12 cellular contexts compared by ENCODE assay signal in genomic region chr15:51758645-51759044, GRCh38. TPM values are rescaled to one million over a fixed set of nuclear protein-coding genes. Genes with fewer than 3 reads are reported as not detected.
DNase-seq lines count a peak whose midpoint lies in the region; ATAC-seq, FAIRE-seq and TF ChIP-seq lines count a peak whose summit lies in the region.
"Had no signal": no experiment of that assay in that cellular context is flagged by ENCODE, and none has a peak within 500 bp of the region (broad histone marks: within the 10 kb centered on the region; RNA-seq: fewer than 3 reads in every experiment).

No MANE protein-coding gene starts in this region.

- H3K9me3 Mint-ChIP-seq in nephron: no peaks in the 10 kb centered on the region
- no peaks in the 10 kb centered on the region for H3K9me3 Mint-ChIP-seq in activated naive CD4-positive, alpha-beta T cell treated with anti-CD3 and anti-CD28 coated beads, Interleukin-2, amount 50 U/mL, for 72 hours
- H3K9me3 Mint-ChIP-seq: CD8-positive, alpha-beta T cell had no signal

- H3K36me3 ChIP-seq in BE2C (no peaks in the 10 kb centered on the region; the same call in 1 of the 2 replicates), kidney (ENCODE audit: control insufficient read depth in 1 of 2, insufficient read depth in 2 of 2, low read length in 2 of 2) (no peaks in the 10 kb centered on the region)

- H3K4me3 ChIP-seq in BE2C (ENCODE audit: low read depth, low read length): peak overlapping the region; percentile 34
- H3K4me3 ChIP-seq in epithelial cell of esophagus (ENCODE audit: low read length): no peak overlapping the region
- no peak overlapping the region for H3K4me3 ChIP-seq in kidney (ENCODE audit: low read length in 2 of 2)

- peaks cover 34% of the 10 kb centered on the region for H3K27me3 Mint-ChIP-seq in nephron (ENCODE audit: low read depth)
- H3K27me3 Mint-ChIP-seq: activated CD4-positive, alpha-beta T cell treated with anti-CD3 and anti-CD28 coated beads for 36 hours had no signal

- DNase-seq in BE2C (peak; percentile 90), NCI-H446 (lab: John Stamatoyannopoulos, UW) (peak; percentile 78 to 88), epithelial cell of esophagus (ENCODE audit: low read depth) (peak; percentile 49), kidney (no peak)
- no peak for DNase-seq in activated naive CD4-positive, alpha-beta T cell treated with anti-CD3 and anti-CD28 coated beads, Interleukin-2, amount 50 U/mL, for 72 hours (ENCODE audit: low spot score in 2 of 2)
- DNase-seq: activated CD4-positive, alpha-beta T cell treated with anti-CD3 and anti-CD28 coated beads for 36 hours; CD8-positive, alpha-beta T cell had no signal

- no peak for ATAC-seq in HG02588 (IDR thresholded peaks at IDR 0.05; ENCODE audit: unreplicated experiment)
- no peak for ATAC-seq in HG03354 (IDR thresholded peaks at IDR 0.05; ENCODE audit: poor library complexity, severe bottlenecking, unreplicated experiment)
- no peak for ATAC-seq in activated naive CD4-positive, alpha-beta T cell treated with anti-CD3 and anti-CD28 coated beads, Interleukin-2, amount 50 U/mL, for 72 hours
- ATAC-seq: activated CD4-positive, alpha-beta T cell treated with anti-CD3 and anti-CD28 coated beads for 36 hours; CD8-positive, alpha-beta T cell had no signal

- no peak for FAIRE-seq in kidney (lab: Jason Lieb, UNC)
- FAIRE-seq: keratinocyte, small intestine had no signal

- intact Hi-C loops in kidney (cut with DNase I): no loop called here

- H3K9ac ChIP-seq in kidney (ENCODE audit: low read length in 2 of 2): no peak overlapping the region

- H3K4me3 Mint-ChIP-seq in nephron: peak overlapping the region in 1 of 3 experiments; percentile 1
- H3K4me3 Mint-ChIP-seq: activated CD4-positive, alpha-beta T cell treated with anti-CD3 and anti-CD28 coated beads for 36 hours; CD8-positive, alpha-beta T cell had no signal

- no peaks in the 10 kb centered on the region for H3K36me3 Mint-ChIP-seq in nephron (ENCODE audit: low read depth)
- no peaks in the 10 kb centered on the region for H3K36me3 Mint-ChIP-seq in activated naive CD4-positive, alpha-beta T cell treated with anti-CD3 and anti-CD28 coated beads, Interleukin-2, amount 50 U/mL, for 72 hours
- H3K36me3 Mint-ChIP-seq: CD8-positive, alpha-beta T cell had no signal

- peaks cover 29% of the 10 kb centered on the region for H3K4me1 ChIP-seq in BE2C
- peaks cover 0 to 3% of the 10 kb centered on the region in 2 donors for H3K4me1 ChIP-seq in kidney (ENCODE audit: control insufficient read depth in 1 of 2, insufficient read depth in 1 of 2, low read depth in 1 of 2, low read length in 2 of 2)

- H3K27ac ChIP-seq in kidney (ENCODE audit: low read depth in 2 of 2, low read length in 2 of 2): no peak overlapping the region

- H3K4me1 Mint-ChIP-seq in nephron: peaks cover 25% of the 10 kb centered on the region

- peak overlapping the region in 2 of 3 experiments; percentile 9 to 29 for H3K27ac Mint-ChIP-seq in nephron
- no peak overlapping the region for H3K27ac Mint-ChIP-seq in activated naive CD4-positive, alpha-beta T cell treated with anti-CD3 and anti-CD28 coated beads, Interleukin-2, amount 50 U/mL, for 72 hours
- H3K27ac Mint-ChIP-seq: activated CD4-positive, alpha-beta T cell treated with anti-CD3 and anti-CD28 coated beads for 36 hours; CD8-positive, alpha-beta T cell had no signal

- H3K27me3 ChIP-seq in BE2C: no peaks in the 10 kb centered on the region

- H3K9me3 ChIP-seq in BE2C: no peaks in the 10 kb centered on the region
- H3K9me3 ChIP-seq in kidney (ENCODE audit: control insufficient read depth in 1 of 2, low read length in 2 of 2): no peaks in the 10 kb centered on the region

- TF ChIP-seq CTCF in BE2C (IDR thresholded peaks at IDR 0.05; ENCODE audit: low read depth, low read length) (no peak), epithelial cell of esophagus (IDR thresholded peaks at IDR 0.05; ENCODE audit: insufficient read depth, low read depth, low read length, missing control alignments) (no peak), nephron (IDR thresholded peaks at IDR 0.05; ENCODE audit: unreplicated experiment in 3 of 3) (no peak), kidney (IDR thresholded peaks at IDR 0.05; ENCODE audit: borderline replicate concordance, extremely low read depth, insufficient read depth) (no peak)

RNA-seq across cellular contexts. Expression of gene TMOD2, which starts 7.2 kb away (rescaled TPM):
- 12.9 TPM for polyA plus RNA-seq in BE2C (2012; ENCODE audit: insufficient read depth, insufficient read length, low read depth)
- total RNA-seq in kidney: 9.3 TPM
- 2.5 TPM for polyA plus RNA-seq in kidney (ENCODE audit: insufficient read depth, low read depth, low replicate concordance)
- 1 to 10 TPM; 2.8 to 3.6 TPM for total RNA-seq in activated naive CD4-positive, alpha-beta T cell treated with anti-CD3 and anti-CD28 coated beads, Interleukin-2, amount 50 U/mL, for 72 hours

RNA-seq across cellular contexts. Expression of gene LYSMD2, which starts 21.2 kb away (rescaled TPM):
- polyA plus RNA-seq in BE2C (2012; ENCODE audit: insufficient read depth, insufficient read length, low read depth): 37.3 TPM
- 11.7 TPM for total RNA-seq in kidney
- 21.5 TPM for polyA plus RNA-seq in kidney (ENCODE audit: insufficient read depth, low read depth, low replicate concordance)
- 10 to 100 TPM; 10.7 to 16.5 TPM for total RNA-seq in activated naive CD4-positive, alpha-beta T cell treated with anti-CD3 and anti-CD28 coated beads, Interleukin-2, amount 50 U/mL, for 72 hours

Comparison
In these comparisons a context has a peak if more than half of its experiments do, and no peak if none do; other contexts are left out.
1. DNase-seq: peak in BE2C (single experiment), NCI-H446 (2 of 2) and epithelial cell of esophagus (single experiment); none in kidney (single experiment) and activated naive CD4-positive, alpha-beta T cell treated with anti-CD3 and anti-CD28 coated beads, Interleukin-2, amount 50 U/mL, for 72 hours (0 of 2).
2. H3K27ac Mint-ChIP-seq: peak in nephron (2 of 3); none in activated naive CD4-positive, alpha-beta T cell treated with anti-CD3 and anti-CD28 coated beads, Interleukin-2, amount 50 U/mL, for 72 hours (0 of 2).